ENCODE assay signal across 1 cellular context in genomic region chr5:56233230-56233629, GRCh38.
TF ChIP-seq lines count a peak whose summit lies in the region.

ANKRD55 (minus strand) TSS chr5:56233330; CDS start chr5:56232913, 417 bp downstream.

TF ChIP-seq in PFSK-1, 5 proteins besides CTCF, POLR2A, EP300 and RAD21 (continued from another document):
- peak; percentile 64 for TF ChIP-seq FOXP2 (optimal IDR thresholded peaks at IDR 0.05; ENCODE audit: borderline replicate concordance, extremely low read depth, extremely low read length, insufficient read depth)
